In the genomic region with DNA sequence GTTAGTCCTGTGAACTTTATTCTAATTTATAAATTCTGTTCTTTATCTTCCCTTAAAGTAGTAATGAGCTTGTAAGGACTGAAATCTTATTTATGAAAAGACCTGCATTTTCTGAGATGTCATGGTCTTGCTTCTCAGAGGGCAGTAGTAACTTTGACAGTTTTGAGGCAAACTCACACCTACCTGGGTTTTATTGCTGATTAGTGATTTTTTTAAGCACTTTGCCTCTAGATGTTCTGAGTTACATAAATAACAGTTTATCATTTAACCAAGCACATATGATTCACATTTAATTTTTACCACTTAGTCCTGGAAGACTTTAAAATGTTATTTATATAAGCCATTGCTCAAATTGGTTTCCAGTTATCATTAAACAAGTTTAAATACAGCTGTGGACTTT, we compare ENCODE assay signal across 17 cellular contexts. TPM values are rescaled to one million over a fixed set of nuclear protein-coding genes. Genes with fewer than 3 reads are reported as not detected.
DNase-seq lines count a peak whose midpoint lies in the region; ATAC-seq, FAIRE-seq and TF ChIP-seq lines count a peak whose summit lies in the region.
"Had no signal": no experiment of that assay in that cellular context is flagged by ENCODE, and none has a peak within 500 bp of the region (broad histone marks: within the 10 kb centered on the region; RNA-seq: fewer than 3 reads in every experiment).

No MANE protein-coding gene starts in this region.

- intact Hi-C loops in right lobe of liver (cut with DNase I) (no loop called here), vagina (cut with DNase I) (no loop called here)

- peaks cover 2% of the 10 kb centered on the region; the same call in 1 of the 2 replicates for H3K36me3 ChIP-seq in WERI-Rb-1
- H3K36me3 ChIP-seq in right lobe of liver, result no peaks in the 10 kb centered on the region
- no peaks in the 10 kb centered on the region for H3K36me3 ChIP-seq in vagina

- CTCF ChIA-PET in A549 (lab: Yijun Ruan, JAX), result interaction anchor here (1.1 kb wide), 1 partner anchor 10 kb away, joined by 5 read pairs; no protein-coding TSS in a partner anchor

- no peak for FAIRE-seq in A549 (lab: Jason Lieb, UNC)
- FAIRE-seq: GM12892, H54 had no signal

- POLR2A ChIA-PET in A549 (lab: Yijun Ruan, JAX), result no interaction called here

- TF ChIP-seq POLR2A in A549 (IDR thresholded peaks at IDR 0.05; ENCODE audit: low read length) (no peak), right lobe of liver (IDR thresholded peaks at IDR 0.05) (no peak), vagina (IDR thresholded peaks at IDR 0.05) (no peak)

- H3K27ac ChIP-seq in A549 (no peak overlapping the region), WERI-Rb-1 (peak overlapping the region; percentile 74), foreskin keratinocyte (peak overlapping the region; percentile 44), right lobe of liver (peak overlapping the region in 2 of 3 donors; percentile 44 to 71), vagina (no peak overlapping the region)
- H3K27ac ChIP-seq: BLaER1 had no signal

- TF ChIP-seq RAD21 in A549 (conservative IDR thresholded peaks at IDR 0.05 in 1 of 2, IDR thresholded peaks at IDR 0.05 in 1 of 2), result no peak

- H3K27me3 ChIP-seq in WERI-Rb-1 (ENCODE audit: insufficient read depth, low read depth, severe bottlenecking), result no peaks in the 10 kb centered on the region
- no peaks in the 10 kb centered on the region for H3K27me3 ChIP-seq in foreskin keratinocyte
- no peaks in the 10 kb centered on the region for H3K27me3 ChIP-seq in right lobe of liver
- H3K27me3 ChIP-seq in vagina, result no peaks in the 10 kb centered on the region
- H3K27me3 ChIP-seq: BLaER1 had no signal

- H3K4me3 ChIP-seq in A549 (no peak overlapping the region), WERI-Rb-1 (ENCODE audit: low read depth, low read length) (peak overlapping the region; percentile 22), right lobe of liver (no peak overlapping the region), vagina (no peak overlapping the region)
- H3K4me3 ChIP-seq: BLaER1, GM23338 had no signal

- DNase-seq in A549 (ENCODE audit: low read depth in 1 of 2, low spot score in 1 of 2), result no peak
- DNase-seq in WERI-Rb-1, result no peak
- DNase-seq in foreskin keratinocyte, result no peak
- DNase-seq in right lobe of liver, result no peak
- no peak for DNase-seq in DMS114 treated with DMSO at 0.1 percent for 48 hours (lab: John Stamatoyannopoulos, UW; ENCODE audit: unreplicated experiment)
- no peak for DNase-seq in stimulated activated CD4-positive, alpha-beta T cell treated with anti-CD3 and anti-CD28 coated beads, Interleukin-2, amount 100 ng/mL, for 24 hours
- no peak for DNase-seq in vagina (ENCODE audit: extremely low spot score in 2 of 2)
- DNase-seq in DMS79 treated with DMSO at 0.1 percent for 48 hours (lab: John Stamatoyannopoulos, UW), result no peak
- DNase-seq: CD4-positive, alpha-beta memory T cell; DMS53; GDM1; HCEC 1CT; HFFc6 had no signal

- TF ChIP-seq CTCF in A549 (IDR thresholded peaks at IDR 0.05), result no peak
- no peak for TF ChIP-seq CTCF in WERI-Rb-1 (IDR thresholded peaks at IDR 0.05; ENCODE audit: low read depth, low read length)
- TF ChIP-seq CTCF in foreskin keratinocyte (conservative IDR thresholded peaks at IDR 0.05), result no peak
- TF ChIP-seq CTCF in right lobe of liver (IDR thresholded peaks at IDR 0.05), result no peak
- TF ChIP-seq CTCF in vagina (IDR thresholded peaks at IDR 0.05), result no peak

- H3K4me2 ChIP-seq in A549, result no peak overlapping the region
- H3K4me2 ChIP-seq: BLaER1, GM23338 had no signal

- H3K4me1 ChIP-seq in A549, result peaks cover 9% of the 10 kb centered on the region; the same call in 2 of the 3 replicates
- H3K4me1 ChIP-seq in foreskin keratinocyte, result peaks cover 11% of the 10 kb centered on the region
- H3K4me1 ChIP-seq in right lobe of liver, result peaks cover 0 to 30% (median 15%) of the 10 kb centered on the region in 4 donors
- H3K4me1 ChIP-seq in vagina, result peaks cover 6% of the 10 kb centered on the region
- H3K4me1 ChIP-seq: BLaER1 had no signal

- no peak for ATAC-seq in A549
- no peak for ATAC-seq in foreskin keratinocyte
- ATAC-seq in right lobe of liver, result no peak
- ATAC-seq: GM23338 had no signal

- no peak for TF ChIP-seq EP300 in A549 (IDR thresholded peaks at IDR 0.05)

- H3K9me3 ChIP-seq in A549 (no peaks in the 10 kb centered on the region), WERI-Rb-1 (ENCODE audit: severe bottlenecking) (no peaks in the 10 kb centered on the region), right lobe of liver (no peaks in the 10 kb centered on the region), vagina (no peaks in the 10 kb centered on the region)
- H3K9me3 ChIP-seq: BLaER1 had no signal

TF ChIP-seq in A549, 52 proteins besides CTCF, POLR2A, EP300 and RAD21:
- TF ChIP-seq RNF2 (IDR thresholded peaks at IDR 0.05; ENCODE audit: borderline replicate concordance, low read depth), result no peak
- peak; percentile 85 for TF ChIP-seq MAFK (IDR thresholded peaks at IDR 0.05; ENCODE audit: partially characterized antibody)

RNA-seq across cellular contexts. Expression of a gene that starts 10.7 kb away (rescaled TPM):
- polyA plus RNA-seq in A549 (2011; rRNA removed) (35.5 and 38.0 TPM in 2 replicates), A549 (2017; fragmentation: RNase III; extraction: RNeasy Plus Mini Kit Qiagen cat#74134 plus additional on column Dnase treatment) (32.7 to 36.1 TPM (median 34.1 TPM) in 3 replicates), foreskin keratinocyte (117 and 128 TPM in 2 replicates)
- 58.2 and 76.0 TPM in 2 replicates for polyA plus RNA-seq in A549 (2012; cell fraction: cytosol; rRNA removed)
- polyA plus RNA-seq in A549 (2012; cell fraction: nucleus; rRNA removed), result 54.1 and 60.8 TPM in 2 replicates
- 34.0 and 37.4 TPM in 2 replicates for polyA minus RNA-seq in A549 (2011; rRNA and poly(A)+ RNA removed)
- total RNA-seq in foreskin keratinocyte (128 and 131 TPM in 2 replicates), right lobe of liver (10 to 100 TPM; 10.6 to 21.2 (median 13.2) TPM), vagina (19.9 TPM)

Comparison
In these comparisons a context has a peak if more than half of its experiments do, and no peak if none do; other contexts are left out.
1. H3K27ac ChIP-seq: peak in WERI-Rb-1 (single experiment), foreskin keratinocyte (single experiment) and right lobe of liver (2 of 3); none in A549 (0 of 2) and vagina (single experiment).